In genomic region chr7:103660455-103661371, GRCh38 we compare ENCODE assay signal across 1 cellular context.
TF ChIP-seq lines count a peak whose summit lies in the region.

No MANE protein-coding gene starts in this region.

TF ChIP-seq in HepG2, 621 proteins besides CTCF, POLR2A, EP300 and RAD21 (continued from another document and continues in another):
- TF ChIP-seq TAF15 (IDR thresholded peaks at IDR 0.05; ENCODE audit: low read depth, low read length, poor library complexity, severe bottlenecking) (no peak), ZNF841 (CRISPR knock-in tag; IDR thresholded peaks at IDR 0.05; ENCODE audit: borderline replicate concordance) (no peak), ZNF431 (CRISPR knock-in tag; IDR thresholded peaks at IDR 0.05; ENCODE audit: borderline replicate concordance, low read depth) (no peak; the same call in 1 of the 2 replicates), ZNF20 (CRISPR knock-in tag; IDR thresholded peaks at IDR 0.05) (no peak), TERF1 (CRISPR knock-in tag; IDR thresholded peaks at IDR 0.05) (no peak), RBAK (CRISPR knock-in tag; IDR thresholded peaks at IDR 0.05) (no peak), ZNF331 (CRISPR knock-in tag; IDR thresholded peaks at IDR 0.05) (peak; percentile 94), THAP11 (CRISPR knock-in tag; IDR thresholded peaks at IDR 0.05) (peak; percentile 80), ARID2 (CRISPR knock-in tag; IDR thresholded peaks at IDR 0.05; ENCODE audit: borderline replicate concordance) (no peak), GFI1 (CRISPR knock-in tag; IDR thresholded peaks at IDR 0.05; ENCODE audit: borderline replicate concordance) (peak; percentile 52; the same call in 1 of the 2 replicates), KDM3A (CRISPR knock-in tag; IDR thresholded peaks at IDR 0.05; ENCODE audit: low read depth) (peak; percentile 38; the same call in 1 of the 2 replicates), MYC (CRISPR knock-in tag; IDR thresholded peaks at IDR 0.05; ENCODE audit: borderline replicate concordance) (no peak), GPN1 (CRISPR knock-in tag; IDR thresholded peaks at IDR 0.05; ENCODE audit: borderline replicate concordance) (no peak), ZNF124 (CRISPR knock-in tag; IDR thresholded peaks at IDR 0.05) (peak; percentile 38; the same call in 1 of the 2 replicates), EZH2 (conservative IDR thresholded peaks at IDR 0.05; ENCODE audit: low read depth, low read length) (no peak), ZNF407 (CRISPR knock-in tag; IDR thresholded peaks at IDR 0.05; ENCODE audit: not compliant biosample characterization) (no peak), ZBTB7B (CRISPR knock-in tag; IDR thresholded peaks at IDR 0.05) (no peak), MYNN (CRISPR knock-in tag; IDR thresholded peaks at IDR 0.05; ENCODE audit: low read depth) (no peak), AKAP8 (CRISPR knock-in tag; IDR thresholded peaks at IDR 0.05) (no peak; the same call in 1 of the 2 replicates), YEATS2 (CRISPR knock-in tag; IDR thresholded peaks at IDR 0.05; ENCODE audit: borderline replicate concordance) (peak; percentile 74; the same call in 1 of the 2 replicates), KLF16 (CRISPR knock-in tag; IDR thresholded peaks at IDR 0.05) (peak in 1 of 2 experiments; percentile 95; a peak in 2 of 4 replicates), ZNF652 (CRISPR knock-in tag; IDR thresholded peaks at IDR 0.05; ENCODE audit: borderline replicate concordance, low read depth) (0 out of 2 replicates have a peak, but pooled peaks have one; percentile 39), BCL6 (CRISPR knock-in tag; IDR thresholded peaks at IDR 0.05) (peak; percentile 96), DPF2 (CRISPR knock-in tag; IDR thresholded peaks at IDR 0.05; ENCODE audit: borderline replicate concordance, low read depth) (peak; percentile 98), ZMYM2 (CRISPR knock-in tag; IDR thresholded peaks at IDR 0.05) (peak; percentile 85), XRCC5 (optimal IDR thresholded peaks at IDR 0.05; ENCODE audit: low read length) (no peak), ZNF563 (CRISPR knock-in tag; IDR thresholded peaks at IDR 0.05) (no peak), HNRNPUL1 (IDR thresholded peaks at IDR 0.05; ENCODE audit: low read depth, low read length) (no peak), RARG (CRISPR knock-in tag; IDR thresholded peaks at IDR 0.05; ENCODE audit: low read depth) (no peak), ZFAT (CRISPR knock-in tag; conservative IDR thresholded peaks at IDR 0.05) (no peak), CEBPZ (IDR thresholded peaks at IDR 0.05; ENCODE audit: low read length) (no peak), ZNF576 (CRISPR knock-in tag; IDR thresholded peaks at IDR 0.05) (no peak), ATF7 (IDR thresholded peaks at IDR 0.05) (peak; percentile 83), ATF7 (CRISPR knock-in tag; IDR thresholded peaks at IDR 0.05) (peak; percentile 90; the same call in 1 of the 2 replicates), NFE2L2 (IDR thresholded peaks at IDR 0.05; ENCODE audit: low read length) (no peak), KLF9 (CRISPR knock-in tag; IDR thresholded peaks at IDR 0.05; ENCODE audit: low read depth) (no peak), ZHX1 (CRISPR knock-in tag; IDR thresholded peaks at IDR 0.05; ENCODE audit: low read depth) (no peak), BORCS8-MEF2B (CRISPR knock-in tag; IDR thresholded peaks at IDR 0.05) (no peak), SOX6 (IDR thresholded peaks at IDR 0.05) (no peak), SOX6 (CRISPR knock-in tag; IDR thresholded peaks at IDR 0.05) (peak; percentile 100), DNMT3B (CRISPR knock-in tag; conservative IDR thresholded peaks at IDR 0.05) (0 out of 2 replicates have a peak, but pooled peaks have one; percentile 82), DDIT3 (CRISPR knock-in tag; IDR thresholded peaks at IDR 0.05) (no peak), KDM5A (IDR thresholded peaks at IDR 0.05; ENCODE audit: borderline replicate concordance, low read length) (no peak), NBN (conservative IDR thresholded peaks at IDR 0.05) (no peak), ZNF44 (CRISPR knock-in tag; IDR thresholded peaks at IDR 0.05) (no peak), ZNF207 (IDR thresholded peaks at IDR 0.05; ENCODE audit: borderline replicate concordance) (no peak), ZBTB10 (CRISPR knock-in tag; IDR thresholded peaks at IDR 0.05; ENCODE audit: borderline replicate concordance) (no peak), KLF13 (CRISPR knock-in tag; IDR thresholded peaks at IDR 0.05) (no peak), MEIS2 (CRISPR knock-in tag; IDR thresholded peaks at IDR 0.05) (peak; percentile 89), ZNF891 (CRISPR knock-in tag; IDR thresholded peaks at IDR 0.05) (no peak), HES4 (CRISPR knock-in tag; IDR thresholded peaks at IDR 0.05; ENCODE audit: borderline replicate concordance) (no peak)
